Comparison of ENCODE assay signal across 13 cellular contexts in genomic region chr2:168145011-168145410, GRCh38.
DNase-seq lines count a peak whose midpoint lies in the region; ATAC-seq and TF ChIP-seq lines count a peak whose summit lies in the region.
"Had no signal": no experiment of that assay in that cellular context is flagged by ENCODE, and none has a peak within 500 bp of the region (broad histone marks: within the 10 kb centered on the region; RNA-seq: fewer than 3 reads in every experiment).

No MANE protein-coding gene starts in this region.

- H3K4me2 ChIP-seq in neuronal stem cell (ENCODE audit: insufficient read depth, low read length, poor library complexity, severe bottlenecking) = no peak overlapping the region
- H3K4me2 ChIP-seq: A549 had no signal

- no peaks in the 10 kb centered on the region for H3K27me3 ChIP-seq in neuronal stem cell (ENCODE audit: control insufficient read depth in 3 of 3, insufficient read depth in 3 of 3, low read depth in 1 of 3, low read length in 3 of 3)

- no peak overlapping the region for H2AFZ ChIP-seq in neuronal stem cell (ENCODE audit: low read length)
- H2AFZ ChIP-seq: GM23248 had no signal

- H2BK15ac ChIP-seq in neuronal stem cell (ENCODE audit: low read length) = no peak overlapping the region

- H3K14ac ChIP-seq in neuronal stem cell (ENCODE audit: low read length) = no peak overlapping the region

- no peak overlapping the region for H3K23ac ChIP-seq in neuronal stem cell (ENCODE audit: low read depth, low read length, poor library complexity)

- no peak overlapping the region for H4K8ac ChIP-seq in neuronal stem cell (ENCODE audit: low read depth, low read length)

- TF ChIP-seq CTCF in nephron (IDR thresholded peaks at IDR 0.05; ENCODE audit: unreplicated experiment in 3 of 3) = no peak

- H3K27ac ChIP-seq in neuronal stem cell (replicated peaks; ENCODE audit: low read length) = no peak overlapping the region
- H3K27ac ChIP-seq: A549, GM23248 had no signal

- peaks cover 0 to 11% of the 10 kb centered on the region in 2 donors for H3K36me3 ChIP-seq in neuronal stem cell (replicated peaks in 1 of 2; ENCODE audit: control insufficient read depth in 2 of 2, insufficient read depth in 2 of 2, low read length in 2 of 2)

- no peak overlapping the region for H3K18ac ChIP-seq in neuronal stem cell (ENCODE audit: low read length)

- no peak overlapping the region for H2BK120ac ChIP-seq in neuronal stem cell (ENCODE audit: low read depth, low read length)

- no peak overlapping the region for H2AK5ac ChIP-seq in neuronal stem cell (ENCODE audit: low read depth, low read length)

- no peaks in the 10 kb centered on the region for H3K9me3 Mint-ChIP-seq in nephron
- H3K9me3 Mint-ChIP-seq: CD8-positive, alpha-beta memory T cell had no signal

- no peak overlapping the region for H2BK5ac ChIP-seq in neuronal stem cell (ENCODE audit: low read length)

- ATAC-seq in left ventricle myocardium superior (peak; percentile 38), left cardiac atrium (no peak)
- ATAC-seq: A549, HCT116, HepG2 had no signal

- H3K36me3 Mint-ChIP-seq in nephron (ENCODE audit: low read depth) = peaks cover 24% of the 10 kb centered on the region

- H3K4me3 ChIP-seq in neuronal stem cell (ENCODE audit: low read length in 2 of 2) = no peak overlapping the region
- H3K4me3 ChIP-seq: A549, GM23248 had no signal

- peaks cover 3% of the 10 kb centered on the region for H3K27me3 Mint-ChIP-seq in nephron (ENCODE audit: low read depth)
- H3K27me3 Mint-ChIP-seq: CD8-positive, alpha-beta memory T cell had no signal

- intact Hi-C loops in left ventricle myocardium superior (cut with micrococcal nuclease) = no loop called here
- intact Hi-C loops in left cardiac atrium (cut with DNase I) = no loop called here

- no peak overlapping the region for H2BK12ac ChIP-seq in neuronal stem cell (ENCODE audit: low read length)

- H3K9me3 ChIP-seq in neuronal stem cell (replicated peaks in 1 of 2; ENCODE audit: control insufficient read depth in 2 of 2, insufficient read depth in 1 of 2, low read depth in 1 of 2, low read length in 2 of 2) = no peaks in the 10 kb centered on the region
- H3K9me3 ChIP-seq: A549, Caco-2 had no signal

- no peaks in the 10 kb centered on the region for H3K79me1 ChIP-seq in neuronal stem cell (ENCODE audit: low read depth, low read length)

- H3K4me1 ChIP-seq in neuronal stem cell (ENCODE audit: control insufficient read depth in 2 of 2, insufficient read depth in 1 of 2, low read depth in 1 of 2, low read length in 2 of 2) = peaks cover 6 to 10% of the 10 kb centered on the region in 2 donors
- H3K4me1 ChIP-seq: A549 had no signal

- WGBS in neuronal stem cell (ENCODE audit: extremely low coverage in 2 of 2, insufficient read length in 2 of 2, insufficient replicate concordance in 1 of 2), 2 donors = no CpG with 5 or more reads among the region's 2 CpGs

- no peak overlapping the region for H3K4ac ChIP-seq in neuronal stem cell (ENCODE audit: low read length)

- peak overlapping the region; percentile 5 to 30 (median 9) for H3K27ac Mint-ChIP-seq in nephron

- no peak overlapping the region for H3K9ac ChIP-seq in neuronal stem cell (ENCODE audit: low read depth, low read length, poor library complexity)
- H3K9ac ChIP-seq: GM23248 had no signal

- H4K91ac ChIP-seq in neuronal stem cell (ENCODE audit: low read depth, low read length, poor library complexity) = no peak overlapping the region

- H3K4me3 Mint-ChIP-seq in nephron = no peak overlapping the region
- H3K4me3 Mint-ChIP-seq: CD8-positive, alpha-beta memory T cell had no signal

- no peak for DNase-seq in left ventricle myocardium superior
- no peak for DNase-seq in left cardiac atrium
- DNase-seq in NCI-H345 (lab: John Stamatoyannopoulos, UW) = peak; percentile 49
- no peak for DNase-seq in glomerular visceral epithelial cell (ENCODE audit: extremely low spot score)
- DNase-seq in NCI-H510A treated with DMSO at 0.1 percent for 48 hours (lab: John Stamatoyannopoulos, UW) = no peak
- DNase-seq in neuronal stem cell (ENCODE audit: low spot score) = no peak
- DNase-seq: Caco-2; CD8-positive, alpha-beta memory T cell; GM23248 had no signal

- peaks cover 58% of the 10 kb centered on the region for H3K4me1 Mint-ChIP-seq in nephron
